1 cellular context compared by ENCODE assay signal in the genomic region with DNA sequence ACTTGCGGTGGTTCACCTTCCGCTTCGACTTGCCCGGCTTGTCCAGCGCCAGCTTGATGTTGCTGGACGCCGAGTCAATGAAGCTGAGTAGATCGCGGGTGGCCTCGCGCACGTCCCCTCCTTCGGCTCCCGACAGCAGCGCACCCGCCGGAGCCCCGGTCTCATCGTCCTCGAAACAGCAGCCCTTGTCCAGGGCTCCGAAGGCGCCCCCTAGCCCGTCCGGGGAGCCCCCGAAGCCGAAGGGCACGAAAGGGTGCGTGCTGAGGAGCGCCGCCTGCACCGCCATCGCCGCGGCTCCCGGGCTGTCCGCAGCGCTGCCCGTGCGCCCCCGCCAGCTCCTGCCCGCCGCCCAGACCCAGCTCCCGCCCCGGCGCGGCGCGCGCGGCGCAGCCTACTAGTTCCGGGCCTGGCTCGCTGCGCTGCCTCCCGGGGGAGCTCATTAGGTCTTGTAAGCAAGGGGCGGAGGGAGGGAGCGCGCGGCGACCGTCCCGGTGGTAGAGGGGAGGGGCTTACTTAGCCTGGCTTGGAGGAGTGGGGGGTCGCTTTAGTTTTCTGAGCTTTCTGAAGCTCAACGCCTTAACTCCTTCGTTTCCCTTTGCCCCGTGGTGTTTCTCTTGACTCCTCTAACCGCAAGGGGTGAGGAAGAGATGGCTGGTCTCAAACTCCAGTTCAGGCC.
TF ChIP-seq lines count a peak whose summit lies in the region.

A gene with protein sequence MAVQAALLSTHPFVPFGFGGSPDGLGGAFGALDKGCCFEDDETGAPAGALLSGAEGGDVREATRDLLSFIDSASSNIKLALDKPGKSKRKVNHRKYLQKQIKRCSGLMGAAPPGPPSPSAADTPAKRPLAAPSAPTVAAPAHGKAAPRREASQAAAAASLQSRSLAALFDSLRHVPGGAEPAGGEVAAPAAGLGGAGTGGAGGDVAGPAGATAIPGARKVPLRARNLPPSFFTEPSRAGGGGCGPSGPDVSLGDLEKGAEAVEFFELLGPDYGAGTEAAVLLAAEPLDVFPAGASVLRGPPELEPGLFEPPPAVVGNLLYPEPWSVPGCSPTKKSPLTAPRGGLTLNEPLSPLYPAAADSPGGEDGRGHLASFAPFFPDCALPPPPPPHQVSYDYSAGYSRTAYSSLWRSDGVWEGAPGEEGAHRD (minus strand): TSS at position 421 of the 676 bp plus-strand sequence. CDS start 135 bp downstream, at position 286.

TF ChIP-seq in HepG2, 621 proteins besides CTCF, POLR2A, EP300 and RAD21 (continues in another document):
- no peak for TF ChIP-seq NR2F1 (CRISPR knock-in tag; IDR thresholded peaks at IDR 0.05)
- TF ChIP-seq FOSL2 (CRISPR knock-in tag; IDR thresholded peaks at IDR 0.05), result no peak
- no peak for TF ChIP-seq ZNF256 (CRISPR knock-in tag; conservative IDR thresholded peaks at IDR 0.05)
- TF ChIP-seq, protein P1, sequence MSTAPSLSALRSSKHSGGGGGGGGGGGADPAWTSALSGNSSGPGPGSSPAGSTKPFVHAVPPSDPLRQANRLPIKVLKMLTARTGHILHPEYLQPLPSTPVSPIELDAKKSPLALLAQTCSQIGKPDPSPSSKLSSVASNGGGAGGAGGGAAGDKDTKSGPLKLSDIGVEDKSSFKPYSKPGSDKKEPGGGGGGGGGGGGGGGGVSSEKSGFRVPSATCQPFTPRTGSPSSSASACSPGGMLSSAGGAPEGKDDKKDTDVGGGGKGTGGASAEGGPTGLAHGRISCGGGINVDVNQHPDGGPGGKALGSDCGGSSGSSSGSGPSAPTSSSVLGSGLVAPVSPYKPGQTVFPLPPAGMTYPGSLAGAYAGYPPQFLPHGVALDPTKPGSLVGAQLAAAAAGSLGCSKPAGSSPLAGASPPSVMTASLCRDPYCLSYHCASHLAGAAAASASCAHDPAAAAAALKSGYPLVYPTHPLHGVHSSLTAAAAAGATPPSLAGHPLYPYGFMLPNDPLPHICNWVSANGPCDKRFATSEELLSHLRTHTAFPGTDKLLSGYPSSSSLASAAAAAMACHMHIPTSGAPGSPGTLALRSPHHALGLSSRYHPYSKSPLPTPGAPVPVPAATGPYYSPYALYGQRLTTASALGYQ (CRISPR knock-in tag; IDR thresholded peaks at IDR 0.05), result no peak
- TF ChIP-seq, protein P2, sequence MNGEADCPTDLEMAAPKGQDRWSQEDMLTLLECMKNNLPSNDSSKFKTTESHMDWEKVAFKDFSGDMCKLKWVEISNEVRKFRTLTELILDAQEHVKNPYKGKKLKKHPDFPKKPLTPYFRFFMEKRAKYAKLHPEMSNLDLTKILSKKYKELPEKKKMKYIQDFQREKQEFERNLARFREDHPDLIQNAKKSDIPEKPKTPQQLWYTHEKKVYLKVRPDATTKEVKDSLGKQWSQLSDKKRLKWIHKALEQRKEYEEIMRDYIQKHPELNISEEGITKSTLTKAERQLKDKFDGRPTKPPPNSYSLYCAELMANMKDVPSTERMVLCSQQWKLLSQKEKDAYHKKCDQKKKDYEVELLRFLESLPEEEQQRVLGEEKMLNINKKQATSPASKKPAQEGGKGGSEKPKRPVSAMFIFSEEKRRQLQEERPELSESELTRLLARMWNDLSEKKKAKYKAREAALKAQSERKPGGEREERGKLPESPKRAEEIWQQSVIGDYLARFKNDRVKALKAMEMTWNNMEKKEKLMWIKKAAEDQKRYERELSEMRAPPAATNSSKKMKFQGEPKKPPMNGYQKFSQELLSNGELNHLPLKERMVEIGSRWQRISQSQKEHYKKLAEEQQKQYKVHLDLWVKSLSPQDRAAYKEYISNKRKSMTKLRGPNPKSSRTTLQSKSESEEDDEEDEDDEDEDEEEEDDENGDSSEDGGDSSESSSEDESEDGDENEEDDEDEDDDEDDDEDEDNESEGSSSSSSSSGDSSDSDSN (CRISPR knock-in tag; IDR thresholded peaks at IDR 0.05), result peak; percentile 25; the same call in 1 of the 2 replicates
- TF ChIP-seq, protein P3, sequence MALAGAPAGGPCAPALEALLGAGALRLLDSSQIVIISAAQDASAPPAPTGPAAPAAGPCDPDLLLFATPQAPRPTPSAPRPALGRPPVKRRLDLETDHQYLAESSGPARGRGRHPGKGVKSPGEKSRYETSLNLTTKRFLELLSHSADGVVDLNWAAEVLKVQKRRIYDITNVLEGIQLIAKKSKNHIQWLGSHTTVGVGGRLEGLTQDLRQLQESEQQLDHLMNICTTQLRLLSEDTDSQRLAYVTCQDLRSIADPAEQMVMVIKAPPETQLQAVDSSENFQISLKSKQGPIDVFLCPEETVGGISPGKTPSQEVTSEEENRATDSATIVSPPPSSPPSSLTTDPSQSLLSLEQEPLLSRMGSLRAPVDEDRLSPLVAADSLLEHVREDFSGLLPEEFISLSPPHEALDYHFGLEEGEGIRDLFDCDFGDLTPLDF (CRISPR knock-in tag; IDR thresholded peaks at IDR 0.05), result no peak
- no peak for TF ChIP-seq ZEB1 (IDR thresholded peaks at IDR 0.05; ENCODE audit: insufficient replicate concordance, low read depth)
- TF ChIP-seq ZSCAN22 (CRISPR knock-in tag; IDR thresholded peaks at IDR 0.05), result no peak
- TF ChIP-seq, protein P4, sequence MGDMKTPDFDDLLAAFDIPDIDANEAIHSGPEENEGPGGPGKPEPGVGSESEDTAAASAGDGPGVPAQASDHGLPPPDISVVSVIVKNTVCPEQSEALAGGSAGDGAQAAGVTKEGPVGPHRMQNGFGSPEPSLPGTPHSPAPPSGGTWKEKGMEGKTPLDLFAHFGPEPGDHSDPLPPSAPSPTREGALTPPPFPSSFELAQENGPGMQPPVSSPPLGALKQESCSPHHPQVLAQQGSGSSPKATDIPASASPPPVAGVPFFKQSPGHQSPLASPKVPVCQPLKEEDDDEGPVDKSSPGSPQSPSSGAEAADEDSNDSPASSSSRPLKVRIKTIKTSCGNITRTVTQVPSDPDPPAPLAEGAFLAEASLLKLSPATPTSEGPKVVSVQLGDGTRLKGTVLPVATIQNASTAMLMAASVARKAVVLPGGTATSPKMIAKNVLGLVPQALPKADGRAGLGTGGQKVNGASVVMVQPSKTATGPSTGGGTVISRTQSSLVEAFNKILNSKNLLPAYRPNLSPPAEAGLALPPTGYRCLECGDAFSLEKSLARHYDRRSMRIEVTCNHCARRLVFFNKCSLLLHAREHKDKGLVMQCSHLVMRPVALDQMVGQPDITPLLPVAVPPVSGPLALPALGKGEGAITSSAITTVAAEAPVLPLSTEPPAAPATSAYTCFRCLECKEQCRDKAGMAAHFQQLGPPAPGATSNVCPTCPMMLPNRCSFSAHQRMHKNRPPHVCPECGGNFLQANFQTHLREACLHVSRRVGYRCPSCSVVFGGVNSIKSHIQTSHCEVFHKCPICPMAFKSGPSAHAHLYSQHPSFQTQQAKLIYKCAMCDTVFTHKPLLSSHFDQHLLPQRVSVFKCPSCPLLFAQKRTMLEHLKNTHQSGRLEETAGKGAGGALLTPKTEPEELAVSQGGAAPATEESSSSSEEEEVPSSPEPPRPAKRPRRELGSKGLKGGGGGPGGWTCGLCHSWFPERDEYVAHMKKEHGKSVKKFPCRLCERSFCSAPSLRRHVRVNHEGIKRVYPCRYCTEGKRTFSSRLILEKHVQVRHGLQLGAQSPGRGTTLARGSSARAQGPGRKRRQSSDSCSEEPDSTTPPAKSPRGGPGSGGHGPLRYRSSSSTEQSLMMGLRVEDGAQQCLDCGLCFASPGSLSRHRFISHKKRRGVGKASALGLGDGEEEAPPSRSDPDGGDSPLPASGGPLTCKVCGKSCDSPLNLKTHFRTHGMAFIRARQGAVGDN (CRISPR knock-in tag; IDR thresholded peaks at IDR 0.05), result peak; percentile 35
- TF ChIP-seq RFX5 (IDR thresholded peaks at IDR 0.05; ENCODE audit: low read depth, low read length), result no peak
- TF ChIP-seq MTF2 (CRISPR knock-in tag; IDR thresholded peaks at IDR 0.05; ENCODE audit: borderline replicate concordance), result no peak
- TF ChIP-seq MAZ (IDR thresholded peaks at IDR 0.05; ENCODE audit: borderline replicate concordance, low read depth, low read length), result no peak
- peak; percentile 48; the same call in 1 of the 2 replicates for TF ChIP-seq MAZ (CRISPR knock-in tag; IDR thresholded peaks at IDR 0.05; ENCODE audit: low read depth)
- TF ChIP-seq, protein P5, sequence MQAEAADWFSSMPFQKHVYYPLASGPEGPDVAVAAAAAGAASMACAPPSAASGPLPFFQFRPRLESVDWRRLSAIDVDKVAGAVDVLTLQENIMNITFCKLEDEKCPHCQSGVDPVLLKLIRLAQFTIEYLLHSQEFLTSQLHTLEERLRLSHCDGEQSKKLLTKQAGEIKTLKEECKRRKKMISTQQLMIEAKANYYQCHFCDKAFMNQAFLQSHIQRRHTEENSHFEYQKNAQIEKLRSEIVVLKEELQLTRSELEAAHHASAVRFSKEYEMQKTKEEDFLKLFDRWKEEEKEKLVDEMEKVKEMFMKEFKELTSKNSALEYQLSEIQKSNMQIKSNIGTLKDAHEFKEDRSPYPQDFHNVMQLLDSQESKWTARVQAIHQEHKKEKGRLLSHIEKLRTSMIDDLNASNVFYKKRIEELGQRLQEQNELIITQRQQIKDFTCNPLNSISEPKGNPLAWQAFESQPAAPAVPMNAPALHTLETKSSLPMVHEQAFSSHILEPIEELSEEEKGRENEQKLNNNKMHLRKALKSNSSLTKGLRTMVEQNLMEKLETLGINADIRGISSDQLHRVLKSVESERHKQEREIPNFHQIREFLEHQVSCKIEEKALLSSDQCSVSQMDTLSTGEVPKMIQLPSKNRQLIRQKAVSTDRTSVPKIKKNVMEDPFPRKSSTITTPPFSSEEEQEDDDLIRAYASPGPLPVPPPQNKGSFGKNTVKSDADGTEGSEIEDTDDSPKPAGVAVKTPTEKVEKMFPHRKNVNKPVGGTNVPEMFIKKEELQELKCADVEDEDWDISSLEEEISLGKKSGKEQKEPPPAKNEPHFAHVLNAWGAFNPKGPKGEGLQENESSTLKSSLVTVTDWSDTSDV (CRISPR knock-in tag; IDR thresholded peaks at IDR 0.05), result no peak
- TF ChIP-seq SRF (IDR thresholded peaks at IDR 0.05; ENCODE audit: low read depth, low read length), result no peak
- no peak for TF ChIP-seq SAFB2 (CRISPR knock-in tag; IDR thresholded peaks at IDR 0.05; ENCODE audit: borderline replicate concordance, low read depth)
- TF ChIP-seq SP4 (CRISPR knock-in tag; IDR thresholded peaks at IDR 0.05), result no peak
- TF ChIP-seq, protein P6, sequence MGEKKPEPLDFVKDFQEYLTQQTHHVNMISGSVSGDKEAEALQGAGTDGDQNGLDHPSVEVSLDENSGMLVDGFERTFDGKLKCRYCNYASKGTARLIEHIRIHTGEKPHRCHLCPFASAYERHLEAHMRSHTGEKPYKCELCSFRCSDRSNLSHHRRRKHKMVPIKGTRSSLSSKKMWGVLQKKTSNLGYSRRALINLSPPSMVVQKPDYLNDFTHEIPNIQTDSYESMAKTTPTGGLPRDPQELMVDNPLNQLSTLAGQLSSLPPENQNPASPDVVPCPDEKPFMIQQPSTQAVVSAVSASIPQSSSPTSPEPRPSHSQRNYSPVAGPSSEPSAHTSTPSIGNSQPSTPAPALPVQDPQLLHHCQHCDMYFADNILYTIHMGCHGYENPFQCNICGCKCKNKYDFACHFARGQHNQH (CRISPR knock-in tag; IDR thresholded peaks at IDR 0.05), result no peak
- TF ChIP-seq ZNF205 (CRISPR knock-in tag; IDR thresholded peaks at IDR 0.05), result no peak
- peak; percentile 55; the same call in 1 of the 2 replicates for TF ChIP-seq ZBTB7B (CRISPR knock-in tag; IDR thresholded peaks at IDR 0.05)
- TF ChIP-seq CREM (IDR thresholded peaks at IDR 0.05), result no peak
- TF ChIP-seq CREM (CRISPR knock-in tag; IDR thresholded peaks at IDR 0.05), result no peak
- no peak for TF ChIP-seq CENPX (CRISPR knock-in tag; IDR thresholded peaks at IDR 0.05)
- TF ChIP-seq ZNF180 (CRISPR knock-in tag; IDR thresholded peaks at IDR 0.05; ENCODE audit: borderline replicate concordance, low read depth), result no peak
- 0 out of 2 replicates have a peak, but pooled peaks have one; percentile 25 for TF ChIP-seq ZFX (CRISPR knock-in tag; IDR thresholded peaks at IDR 0.05; ENCODE audit: low read depth)
- TF ChIP-seq DMAP1 (CRISPR knock-in tag; IDR thresholded peaks at IDR 0.05), result no peak
- TF ChIP-seq, protein P7, sequence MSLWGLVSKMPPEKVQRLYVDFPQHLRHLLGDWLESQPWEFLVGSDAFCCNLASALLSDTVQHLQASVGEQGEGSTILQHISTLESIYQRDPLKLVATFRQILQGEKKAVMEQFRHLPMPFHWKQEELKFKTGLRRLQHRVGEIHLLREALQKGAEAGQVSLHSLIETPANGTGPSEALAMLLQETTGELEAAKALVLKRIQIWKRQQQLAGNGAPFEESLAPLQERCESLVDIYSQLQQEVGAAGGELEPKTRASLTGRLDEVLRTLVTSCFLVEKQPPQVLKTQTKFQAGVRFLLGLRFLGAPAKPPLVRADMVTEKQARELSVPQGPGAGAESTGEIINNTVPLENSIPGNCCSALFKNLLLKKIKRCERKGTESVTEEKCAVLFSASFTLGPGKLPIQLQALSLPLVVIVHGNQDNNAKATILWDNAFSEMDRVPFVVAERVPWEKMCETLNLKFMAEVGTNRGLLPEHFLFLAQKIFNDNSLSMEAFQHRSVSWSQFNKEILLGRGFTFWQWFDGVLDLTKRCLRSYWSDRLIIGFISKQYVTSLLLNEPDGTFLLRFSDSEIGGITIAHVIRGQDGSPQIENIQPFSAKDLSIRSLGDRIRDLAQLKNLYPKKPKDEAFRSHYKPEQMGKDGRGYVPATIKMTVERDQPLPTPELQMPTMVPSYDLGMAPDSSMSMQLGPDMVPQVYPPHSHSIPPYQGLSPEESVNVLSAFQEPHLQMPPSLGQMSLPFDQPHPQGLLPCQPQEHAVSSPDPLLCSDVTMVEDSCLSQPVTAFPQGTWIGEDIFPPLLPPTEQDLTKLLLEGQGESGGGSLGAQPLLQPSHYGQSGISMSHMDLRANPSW (CRISPR knock-in tag; IDR thresholded peaks at IDR 0.05; ENCODE audit: borderline replicate concordance), result no peak
- TF ChIP-seq, protein P8, sequence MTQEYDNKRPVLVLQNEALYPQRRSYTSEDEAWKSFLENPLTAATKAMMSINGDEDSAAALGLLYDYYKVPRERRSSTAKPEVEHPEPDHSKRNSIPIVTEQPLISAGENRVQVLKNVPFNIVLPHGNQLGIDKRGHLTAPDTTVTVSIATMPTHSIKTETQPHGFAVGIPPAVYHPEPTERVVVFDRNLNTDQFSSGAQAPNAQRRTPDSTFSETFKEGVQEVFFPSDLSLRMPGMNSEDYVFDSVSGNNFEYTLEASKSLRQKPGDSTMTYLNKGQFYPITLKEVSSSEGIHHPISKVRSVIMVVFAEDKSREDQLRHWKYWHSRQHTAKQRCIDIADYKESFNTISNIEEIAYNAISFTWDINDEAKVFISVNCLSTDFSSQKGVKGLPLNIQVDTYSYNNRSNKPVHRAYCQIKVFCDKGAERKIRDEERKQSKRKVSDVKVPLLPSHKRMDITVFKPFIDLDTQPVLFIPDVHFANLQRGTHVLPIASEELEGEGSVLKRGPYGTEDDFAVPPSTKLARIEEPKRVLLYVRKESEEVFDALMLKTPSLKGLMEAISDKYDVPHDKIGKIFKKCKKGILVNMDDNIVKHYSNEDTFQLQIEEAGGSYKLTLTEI (CRISPR knock-in tag; conservative IDR thresholded peaks at IDR 0.05), result no peak
- TF ChIP-seq RFXAP (CRISPR knock-in tag; IDR thresholded peaks at IDR 0.05; ENCODE audit: borderline replicate concordance), result peak; percentile 55; the same call in 1 of the 2 replicates
- no peak for TF ChIP-seq REPIN1 (CRISPR knock-in tag; IDR thresholded peaks at IDR 0.05; ENCODE audit: borderline replicate concordance, low read depth)
- TF ChIP-seq GABPB1 (CRISPR knock-in tag; IDR thresholded peaks at IDR 0.05), result 0 out of 2 replicates have a peak, but pooled peaks have one; percentile 15
- TF ChIP-seq, protein P9, sequence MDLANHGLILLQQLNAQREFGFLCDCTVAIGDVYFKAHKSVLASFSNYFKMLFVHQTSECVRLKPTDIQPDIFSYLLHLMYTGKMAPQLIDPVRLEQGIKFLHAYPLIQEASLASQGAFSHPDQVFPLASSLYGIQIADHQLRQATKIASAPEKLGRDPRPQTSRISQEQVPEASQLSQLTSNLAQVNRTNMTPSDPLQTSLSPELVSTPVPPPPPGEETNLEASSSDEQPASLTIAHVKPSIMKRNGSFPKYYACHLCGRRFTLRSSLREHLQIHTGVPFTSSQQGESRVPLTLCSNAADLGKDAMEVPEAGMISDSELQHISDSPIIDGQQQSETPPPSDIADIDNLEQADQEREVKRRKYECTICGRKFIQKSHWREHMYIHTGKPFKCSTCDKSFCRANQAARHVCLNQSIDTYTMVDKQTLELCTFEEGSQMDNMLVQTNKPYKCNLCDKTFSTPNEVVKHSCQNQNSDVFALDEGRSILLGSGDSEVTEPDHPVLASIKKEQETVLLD (CRISPR knock-in tag; IDR thresholded peaks at IDR 0.05; ENCODE audit: low read depth), result 0 out of 2 replicates have a peak, but pooled peaks have one; percentile 27
